Comparison of ENCODE assay signal across 12 cellular contexts in the genomic region with DNA sequence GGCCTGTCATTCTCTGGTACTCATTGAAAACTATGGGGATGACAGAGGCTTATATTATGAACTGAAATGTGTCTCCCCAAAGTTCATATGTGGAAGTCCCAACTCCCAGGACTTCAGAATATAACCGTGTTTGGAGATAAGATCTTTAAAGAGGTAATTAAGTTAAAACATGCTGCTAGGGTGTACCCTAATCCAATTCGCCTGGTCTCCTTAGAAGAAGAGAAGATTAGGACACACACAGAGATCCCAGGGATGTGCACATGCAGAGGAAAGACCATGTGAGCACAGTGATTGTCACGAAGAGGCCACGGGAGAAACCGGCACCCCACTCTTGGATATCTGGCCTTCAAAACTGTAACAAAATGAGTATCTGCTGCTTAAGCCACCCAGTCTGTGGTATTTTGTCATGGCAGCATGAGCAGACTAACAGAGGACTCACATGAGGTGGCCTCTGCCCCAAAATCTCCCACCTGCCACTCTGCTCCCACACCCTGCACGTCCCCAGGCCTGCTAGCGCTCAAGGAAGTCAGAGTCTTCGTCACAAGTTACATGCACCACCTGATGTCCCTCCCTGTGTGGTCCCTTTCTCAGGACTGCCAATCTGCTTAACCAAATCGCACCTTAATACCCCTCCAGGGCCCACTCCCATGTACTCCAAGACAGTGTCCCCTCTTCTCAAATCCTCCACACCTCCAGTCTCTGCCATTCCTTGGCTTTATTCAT. TPM values are rescaled to one million over a fixed set of nuclear protein-coding genes. Genes with fewer than 3 reads are reported as not detected.
A peak's percentile ranks its signal among the peaks of the same experiment; 100 is the strongest.
DNase-seq lines count a peak whose midpoint lies in the region; ATAC-seq and TF ChIP-seq lines count a peak whose summit lies in the region.
"Had no signal": no experiment of that assay in that cellular context is flagged by ENCODE, and none has a peak within 500 bp of the region (broad histone marks: within the 10 kb centered on the region; RNA-seq: fewer than 3 reads in every experiment).

No MANE protein-coding gene starts in this region.

- ATAC-seq in psoas muscle (peak in 1 of 4 donors; percentile 28), HG03139 (IDR thresholded peaks at IDR 0.05; ENCODE audit: unreplicated experiment) (no peak), GM21447 (IDR thresholded peaks at IDR 0.05; ENCODE audit: unreplicated experiment) (no peak)

- no peak overlapping the region for H3K4me3 Mint-ChIP-seq in CD14-positive monocyte

- no peaks in the 10 kb centered on the region for H3K9me3 Mint-ChIP-seq in CD14-positive monocyte

- H3K27ac ChIP-seq in SJCRH30 (peak overlapping the region; percentile 48), esophagus (ENCODE audit: low read depth in 2 of 2, low read length in 1 of 2) (peak overlapping the region; percentile 67 to 84), psoas muscle (peak overlapping the region; percentile 95)

- H3K4me1 Mint-ChIP-seq in CD14-positive monocyte: peaks cover 27% of the 10 kb centered on the region

- 79 to 80% methylated on average over 9 of the region's 9 CpGs for WGBS in esophagus, 2 donors
- 66 to 82% (median 69%) methylated on average over 9 of the region's 9 CpGs for WGBS in psoas muscle, 3 donors

- peaks cover 99 to 100% of the 10 kb centered on the region in 2 donors for H3K36me3 Mint-ChIP-seq in CD14-positive monocyte

- intact Hi-C loops in CD14-positive monocyte (cut with micrococcal nuclease) (loop anchor here in 1 of 2 donors (5.0 kb wide), 1 partner anchor 43 kb away; no protein-coding TSS in a partner anchor), psoas muscle (cut with DNase I) (no loop called here)

- H3K27me3 ChIP-seq in SJCRH30 (no peaks in the 10 kb centered on the region), esophagus (ENCODE audit: control insufficient read depth in 1 of 2, insufficient read depth in 2 of 2, low read length in 2 of 2) (no peaks in the 10 kb centered on the region), psoas muscle (ENCODE audit: insufficient read depth in 3 of 3, low read length in 2 of 3) (no peaks in the 10 kb centered on the region)

- peak overlapping the region; percentile 58 to 81 (median 70) for H3K27ac Mint-ChIP-seq in CD14-positive monocyte

- H3K4me3 ChIP-seq in SJCRH30: no peak overlapping the region
- no peak overlapping the region for H3K4me3 ChIP-seq in esophagus (ENCODE audit: low read depth in 1 of 2, low read length in 2 of 2)
- H3K4me3 ChIP-seq in psoas muscle: peak overlapping the region; percentile 23

- DNase-seq in CD14-positive monocyte (ENCODE audit: low spot score): no peak
- peak in 1 of 2 experiments; percentile 21 for DNase-seq in SJCRH30
- no peak for DNase-seq in psoas muscle
- no peak for DNase-seq in retina
- no peak for DNase-seq in epidermal melanocyte (ENCODE audit: insufficient read length, low spot score)
- DNase-seq: NK-92 treated with Interleukin-12 subunit alpha and Interleukin-12 subunit beta, amount 100 ng/mL, for 24 hours; stimulated activated CD4-positive, alpha-beta T cell treated with anti-CD3 and anti-CD28 coated beads, Interleukin-4, amount 100 ng/mL, for 24 hours had no signal

- TF ChIP-seq CTCF in CD14-positive monocyte (IDR thresholded peaks at IDR 0.05) (no peak), psoas muscle (IDR thresholded peaks at IDR 0.05) (no peak)

- H3K9me3 ChIP-seq in SJCRH30 (replicated peaks) (no peaks in the 10 kb centered on the region), esophagus (ENCODE audit: control insufficient read depth in 2 of 2, insufficient read depth in 1 of 2, low read depth in 1 of 2, low read length in 1 of 2) (no peaks in the 10 kb centered on the region), psoas muscle (no peaks in the 10 kb centered on the region)

- H3K36me3 ChIP-seq in SJCRH30 (peaks cover 4% of the 10 kb centered on the region; the same call in 1 of the 2 replicates), esophagus (ENCODE audit: control insufficient read depth in 2 of 2, insufficient read depth in 2 of 2, low read length in 1 of 2) (peaks cover 13 to 73% of the 10 kb centered on the region in 2 donors), psoas muscle (ENCODE audit: insufficient read depth in 1 of 2, low read depth in 1 of 2) (peaks cover 19 to 87% of the 10 kb centered on the region in 2 donors)

- H3K4me1 ChIP-seq in SJCRH30 (peaks cover 22% of the 10 kb centered on the region), esophagus (ENCODE audit: control insufficient read depth in 2 of 2, insufficient read depth in 2 of 2, low read length in 1 of 2) (peaks cover 9 to 40% of the 10 kb centered on the region in 2 donors), psoas muscle (peaks cover 36% of the 10 kb centered on the region)

- no peaks in the 10 kb centered on the region for H3K27me3 Mint-ChIP-seq in CD14-positive monocyte (ENCODE audit: low read depth in 3 of 3)

RNA-seq across cellular contexts. Expression of a gene that starts 26.8 kb away (rescaled TPM):
- polyA plus RNA-seq in CD14-positive monocyte (not detected), esophagus (1 to 10 TPM; 5.5 to 5.8 TPM), psoas muscle (1 to 10 TPM; 8.5 to 9.5 (median 9.4) TPM)
- 4.7 and 7.2 TPM in 2 replicates for total RNA-seq in SJCRH30 (2014; rRNA removed; shearing (Covaris generic))
- total RNA-seq in psoas muscle: 10 to 100 TPM in 1 of 4 donors, 1 to 10 TPM in 3; 5.4 to 14.6 (median 8.8) TPM
- total RNA-seq: Daoy, M059J had no signal

RNA-seq across cellular contexts. Expression of a gene that starts 46.0 kb away (rescaled TPM):
- polyA plus RNA-seq in CD14-positive monocyte (100 to 1,000 TPM; 134 to 174 TPM), esophagus (100 to 1,000 TPM; 155 to 287 TPM), psoas muscle (100 to 1,000 TPM; 112 to 164 (median 132) TPM)
- total RNA-seq in SJCRH30 (2014; rRNA removed; shearing (Covaris generic)): 36.2 and 39.5 TPM in 2 replicates
- 100 to 1,000 TPM; 120 to 389 (median 273) TPM for total RNA-seq in psoas muscle

Comparison
In these comparisons a context has a peak if more than half of its experiments do, and no peak if none do; other contexts are left out.
1. RNA of a gene that starts 26.8 kb away (polyA plus RNA-seq): 8.5 to 9.5 TPM in psoas muscle and 5.5 to 5.8 TPM in esophagus; not detected in CD14-positive monocyte; every median in the first group is over 4 times any median in the second.
2. Peak in every context shown above with its lines, with median percentiles within 50 percentile points of each other: H3K27ac ChIP-seq.